15 cellular contexts compared by ENCODE assay signal in the genomic region with DNA sequence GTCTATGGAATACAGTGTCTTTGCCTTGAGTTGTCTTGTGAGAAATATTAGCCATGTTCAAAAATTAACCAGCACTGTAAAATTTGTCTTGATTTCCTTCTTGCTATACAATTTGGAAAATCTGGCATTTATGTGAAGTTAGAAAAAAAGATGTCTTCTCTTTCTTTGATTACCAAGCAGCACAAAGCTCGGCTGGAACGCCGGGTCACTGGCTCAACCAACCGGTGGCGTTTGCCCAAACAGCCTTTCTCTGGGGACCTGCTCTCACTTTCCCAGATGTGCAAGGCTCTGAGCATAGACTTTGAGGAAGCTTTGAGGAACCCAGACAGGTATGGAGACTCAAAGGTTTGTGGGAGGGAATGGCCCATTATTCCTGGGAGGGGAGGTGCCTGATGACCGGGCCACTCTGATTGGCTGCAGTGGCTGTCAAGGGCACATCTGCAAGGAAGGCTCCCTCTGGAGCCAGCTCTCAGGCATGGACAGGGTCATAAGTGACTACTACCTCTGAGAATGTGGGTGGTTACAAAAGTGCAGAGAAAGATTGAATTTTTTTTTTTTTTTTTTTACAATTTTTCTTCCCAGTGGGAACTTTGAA. TPM values are rescaled to one million over a fixed set of nuclear protein-coding genes. Genes with fewer than 3 reads are reported as not detected.
DNase-seq lines count a peak whose midpoint lies in the region; ATAC-seq and TF ChIP-seq lines count a peak whose summit lies in the region.
"Had no signal": no experiment of that assay in that cellular context is flagged by ENCODE, and none has a peak within 500 bp of the region (broad histone marks: within the 10 kb centered on the region; RNA-seq: fewer than 3 reads in every experiment).

No MANE protein-coding gene starts in this region.

- H2AFZ ChIP-seq in HCT116 (ENCODE audit: low read depth, low read length, poor library complexity, severe bottlenecking) (no peak overlapping the region), hepatocyte (no peak overlapping the region)

- no peaks in the 10 kb centered on the region for H4K20me1 ChIP-seq in HCT116 (ENCODE audit: insufficient read depth)
- no peaks in the 10 kb centered on the region for H4K20me1 ChIP-seq in hepatocyte (ENCODE audit: insufficient read depth, poor library complexity, severe bottlenecking)

- POLR2A ChIA-PET in HCT116 (lab: Charles Lee) = no interaction called here

- H3K36me3 ChIP-seq in HCT116 (ENCODE audit: control insufficient read depth in 1 of 2, insufficient read depth in 2 of 2, low read length in 2 of 2) (no peaks in the 10 kb centered on the region), hepatocyte (replicated peaks; ENCODE audit: insufficient read depth, low read depth) (no peaks in the 10 kb centered on the region)
- H3K36me3 ChIP-seq: spleen, thyroid gland had no signal

- intact Hi-C loops in HCT116 (cut with micrococcal nuclease) = no loop called here

- H3K9ac ChIP-seq in HCT116 (ENCODE audit: low read length) = no peak overlapping the region

- DNase-seq in 8988T (peak; percentile 50), HCT116 (ENCODE audit: low read depth, low spot score) (peak; percentile 48), amniotic epithelial cell (ENCODE audit: low read depth) (peak; percentile 72), hepatocyte (ENCODE audit: low spot score) (peak; percentile 75), NCI-H1694 (lab: John Stamatoyannopoulos, UW) (no peak), NCI-H146 (lab: John Stamatoyannopoulos, UW) (no peak)
- DNase-seq: activated CD4-positive, alpha-beta T cell treated with anti-CD3 and anti-CD28 coated beads, Interleukin-2, amount 50 U/mL, for 4 hours; body of pancreas; NCI-H1105; NCI-H446 treated with DMSO at 0.1 percent for 48 hours; RPMI8226; spleen; thyroid gland had no signal

- TF ChIP-seq POLR2A in HCT116 (IDR thresholded peaks at IDR 0.05; ENCODE audit: borderline replicate concordance, extremely low read depth, insufficient read depth, insufficient read length) = no peak

- CTCF ChIA-PET in HCT116 (lab: Charles Lee) = interaction anchor here (1.0 to 1.5 kb wide), 4 partner anchors 8 to 289 kb away, joined by 3 to 7 read pairs (median 5); no protein-coding TSS in a partner anchor

- TF ChIP-seq CTCF in HCT116 (IDR thresholded peaks at IDR 0.05 in 2 of 3, conservative IDR thresholded peaks at IDR 0.05 in 1 of 3; ENCODE audit: borderline replicate concordance in 1 of 3, insufficient read depth in 1 of 3, low read depth in 2 of 3, low read length in 2 of 3) (no peak), hepatocyte (IDR thresholded peaks at IDR 0.05; ENCODE audit: poor library complexity) (no peak)

- TF ChIP-seq RAD21 in HCT116 (IDR thresholded peaks at IDR 0.05; ENCODE audit: low read depth) = no peak

- no peak overlapping the region for H3K4me2 ChIP-seq in HCT116 (ENCODE audit: low read length)
- no peak overlapping the region for H3K4me2 ChIP-seq in hepatocyte

- RAD21 ChIA-PET in HCT116 (lab: Charles Lee; ENCODE audit: low non-redundant PET in 1 of 2, low total read pairs in 2 of 2, uncharacterized antibody in 2 of 2, unreplicated experiment in 2 of 2) = no interaction called here

- no TSS peak for BruUV-seq in HCT116 (replicated peaks; lab: Mats Ljungman, UMichigan)

- H3K79me2 ChIP-seq in HCT116 (ENCODE audit: insufficient read depth, low read length) = no peaks in the 10 kb centered on the region
- no peaks in the 10 kb centered on the region for H3K79me2 ChIP-seq in hepatocyte

- 95% methylated on average over 6 of the region's 6 CpGs for WGBS in hepatocyte (ENCODE audit: low lambda C conversion rate, missing lambda C conversion rate)

- H3K9me2 ChIP-seq in HCT116 (ENCODE audit: insufficient read depth) (no peaks in the 10 kb centered on the region), hepatocyte (replicated peaks; ENCODE audit: insufficient read depth) (no peaks in the 10 kb centered on the region)

- H3K27me3 ChIP-seq in HCT116 (ENCODE audit: insufficient read depth, low read length) = no peaks in the 10 kb centered on the region
- no peaks in the 10 kb centered on the region for H3K27me3 ChIP-seq in hepatocyte
- H3K27me3 ChIP-seq: body of pancreas, thyroid gland had no signal

- H3K9me3 ChIP-seq in HCT116 (ENCODE audit: control insufficient read depth in 1 of 2, insufficient read depth in 1 of 2, low read depth in 1 of 2, low read length in 2 of 2) (no peaks in the 10 kb centered on the region), hepatocyte (ENCODE audit: low read depth) (no peaks in the 10 kb centered on the region)
- H3K9me3 ChIP-seq: body of pancreas, spleen, thyroid gland had no signal

- H3K27ac ChIP-seq in HCT116 (ENCODE audit: low read depth, low read length) (no peak overlapping the region), hepatocyte (peak overlapping the region; percentile 68)
- H3K27ac ChIP-seq: body of pancreas, spleen, thyroid gland had no signal

- no peak overlapping the region for H3K4me3 ChIP-seq in HCT116 (replicated peaks in 1 of 2; ENCODE audit: low read depth in 1 of 2, low read length in 2 of 2)
- H3K4me3 ChIP-seq in hepatocyte = no peak overlapping the region
- H3K4me3 ChIP-seq: body of pancreas, spleen, thyroid gland had no signal

- peak; percentile 92 for ATAC-seq in HCT116
- ATAC-seq in HG03378 (IDR thresholded peaks at IDR 0.05; ENCODE audit: unreplicated experiment) = no peak
- ATAC-seq in GM18873 (IDR thresholded peaks at IDR 0.05; ENCODE audit: low FRiP score, unreplicated experiment) = no peak
- ATAC-seq: body of pancreas had no signal

- H3K4me1 ChIP-seq in HCT116 (ENCODE audit: control insufficient read depth in 1 of 2, insufficient read depth in 2 of 2, low read length in 2 of 2) (peaks cover 3 to 15% of the 10 kb centered on the region in 2 experiments; a peak in 3 of 4 replicates), hepatocyte (ENCODE audit: insufficient read depth) (no peaks in the 10 kb centered on the region)
- H3K4me1 ChIP-seq: body of pancreas, spleen, thyroid gland had no signal

TF ChIP-seq in HCT116, 20 proteins besides CTCF, POLR2A, EP300 and RAD21:
- TF ChIP-seq FOSL1 (IDR thresholded peaks at IDR 0.05; ENCODE audit: low read depth) = peak; percentile 16; the same call in 1 of the 2 replicates
- TF ChIP-seq EZH2phosphoT487 (IDR thresholded peaks at IDR 0.05; ENCODE audit: borderline replicate concordance) = no peak
TF ChIP-seq in HCT116: peak in this region for 1.

RNA-seq across cellular contexts. Expression of gene BTBD16, which starts 5.6 kb away (rescaled TPM):
- 0.27 TPM for total RNA-seq in HCT116 (2021; ENCODE audit: unreplicated experiment)
- 0.29 and 0.73 TPM in 2 replicates for polyA plus RNA-seq in HCT116 (2012)
- total RNA-seq in hepatocyte = 0.47 and 0.92 TPM in 2 replicates
- 0.24 and 0.74 TPM in 2 replicates for polyA plus RNA-seq in hepatocyte
- total RNA-seq: body of pancreas, spleen had no signal

Comparison
In these comparisons a context has a peak if more than half of its experiments do, and no peak if none do; other contexts are left out.
1. DNase-seq: peak in 8988T (single experiment), HCT116 (single experiment), amniotic epithelial cell (single experiment) and hepatocyte (single experiment); none in NCI-H1694 (single experiment) and NCI-H146 (single experiment).